ENCODE assay signal across 1 cellular context in genomic region chr1:37663426-37664000, GRCh38.
TF ChIP-seq lines count a peak whose summit lies in the region.

No MANE protein-coding gene starts in this region.

TF ChIP-seq in HepG2, 621 proteins besides CTCF, POLR2A, EP300 and RAD21:
- no peak for TF ChIP-seq ZNF816 (CRISPR knock-in tag; IDR thresholded peaks at IDR 0.05; ENCODE audit: borderline replicate concordance)
- TF ChIP-seq SSRP1 (CRISPR knock-in tag; IDR thresholded peaks at IDR 0.05), result no peak
